1 cellular context compared by ENCODE assay signal in the genomic region with DNA sequence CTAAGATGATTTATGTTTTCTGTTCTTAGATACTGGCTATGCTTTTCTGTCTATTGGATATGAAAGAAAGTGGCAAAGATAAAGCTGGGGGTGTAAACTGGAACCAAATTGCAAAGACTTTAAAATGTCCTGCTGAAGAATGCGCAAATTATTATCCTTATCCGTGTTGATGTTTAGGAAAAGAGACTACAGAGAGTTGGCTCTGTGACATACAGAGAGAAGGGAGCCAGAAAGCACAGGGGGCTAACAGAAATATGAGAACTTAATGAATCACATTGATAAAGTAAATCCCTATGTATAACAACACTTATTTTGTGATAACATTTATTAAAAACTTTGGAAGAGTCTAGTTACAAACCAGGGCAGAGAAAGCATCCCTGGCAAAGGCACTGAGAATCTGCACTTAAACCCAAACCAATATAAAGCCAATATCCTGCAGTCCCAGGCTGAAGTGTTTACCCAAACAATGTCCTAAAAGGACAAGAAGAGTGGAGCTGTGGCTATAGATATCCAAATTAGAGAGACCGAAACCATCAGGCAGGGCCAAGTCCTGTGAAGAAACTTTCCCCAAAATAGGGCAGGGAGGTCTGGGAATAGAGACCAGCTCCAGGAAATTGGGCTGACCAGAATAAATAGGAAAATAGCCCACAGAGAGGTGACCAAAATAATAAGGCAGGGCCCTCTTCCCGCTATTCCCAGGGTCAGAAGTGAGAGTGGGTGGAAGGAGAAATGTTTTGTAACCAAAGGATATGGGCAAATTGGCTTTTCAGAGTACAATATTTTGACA.
TF ChIP-seq lines count a peak whose summit lies in the region.

No MANE protein-coding gene starts in this region.

TF ChIP-seq in GM23338, 12 proteins besides CTCF, POLR2A, EP300 and RAD21 (continued from another document):
- TF ChIP-seq, protein P1, sequence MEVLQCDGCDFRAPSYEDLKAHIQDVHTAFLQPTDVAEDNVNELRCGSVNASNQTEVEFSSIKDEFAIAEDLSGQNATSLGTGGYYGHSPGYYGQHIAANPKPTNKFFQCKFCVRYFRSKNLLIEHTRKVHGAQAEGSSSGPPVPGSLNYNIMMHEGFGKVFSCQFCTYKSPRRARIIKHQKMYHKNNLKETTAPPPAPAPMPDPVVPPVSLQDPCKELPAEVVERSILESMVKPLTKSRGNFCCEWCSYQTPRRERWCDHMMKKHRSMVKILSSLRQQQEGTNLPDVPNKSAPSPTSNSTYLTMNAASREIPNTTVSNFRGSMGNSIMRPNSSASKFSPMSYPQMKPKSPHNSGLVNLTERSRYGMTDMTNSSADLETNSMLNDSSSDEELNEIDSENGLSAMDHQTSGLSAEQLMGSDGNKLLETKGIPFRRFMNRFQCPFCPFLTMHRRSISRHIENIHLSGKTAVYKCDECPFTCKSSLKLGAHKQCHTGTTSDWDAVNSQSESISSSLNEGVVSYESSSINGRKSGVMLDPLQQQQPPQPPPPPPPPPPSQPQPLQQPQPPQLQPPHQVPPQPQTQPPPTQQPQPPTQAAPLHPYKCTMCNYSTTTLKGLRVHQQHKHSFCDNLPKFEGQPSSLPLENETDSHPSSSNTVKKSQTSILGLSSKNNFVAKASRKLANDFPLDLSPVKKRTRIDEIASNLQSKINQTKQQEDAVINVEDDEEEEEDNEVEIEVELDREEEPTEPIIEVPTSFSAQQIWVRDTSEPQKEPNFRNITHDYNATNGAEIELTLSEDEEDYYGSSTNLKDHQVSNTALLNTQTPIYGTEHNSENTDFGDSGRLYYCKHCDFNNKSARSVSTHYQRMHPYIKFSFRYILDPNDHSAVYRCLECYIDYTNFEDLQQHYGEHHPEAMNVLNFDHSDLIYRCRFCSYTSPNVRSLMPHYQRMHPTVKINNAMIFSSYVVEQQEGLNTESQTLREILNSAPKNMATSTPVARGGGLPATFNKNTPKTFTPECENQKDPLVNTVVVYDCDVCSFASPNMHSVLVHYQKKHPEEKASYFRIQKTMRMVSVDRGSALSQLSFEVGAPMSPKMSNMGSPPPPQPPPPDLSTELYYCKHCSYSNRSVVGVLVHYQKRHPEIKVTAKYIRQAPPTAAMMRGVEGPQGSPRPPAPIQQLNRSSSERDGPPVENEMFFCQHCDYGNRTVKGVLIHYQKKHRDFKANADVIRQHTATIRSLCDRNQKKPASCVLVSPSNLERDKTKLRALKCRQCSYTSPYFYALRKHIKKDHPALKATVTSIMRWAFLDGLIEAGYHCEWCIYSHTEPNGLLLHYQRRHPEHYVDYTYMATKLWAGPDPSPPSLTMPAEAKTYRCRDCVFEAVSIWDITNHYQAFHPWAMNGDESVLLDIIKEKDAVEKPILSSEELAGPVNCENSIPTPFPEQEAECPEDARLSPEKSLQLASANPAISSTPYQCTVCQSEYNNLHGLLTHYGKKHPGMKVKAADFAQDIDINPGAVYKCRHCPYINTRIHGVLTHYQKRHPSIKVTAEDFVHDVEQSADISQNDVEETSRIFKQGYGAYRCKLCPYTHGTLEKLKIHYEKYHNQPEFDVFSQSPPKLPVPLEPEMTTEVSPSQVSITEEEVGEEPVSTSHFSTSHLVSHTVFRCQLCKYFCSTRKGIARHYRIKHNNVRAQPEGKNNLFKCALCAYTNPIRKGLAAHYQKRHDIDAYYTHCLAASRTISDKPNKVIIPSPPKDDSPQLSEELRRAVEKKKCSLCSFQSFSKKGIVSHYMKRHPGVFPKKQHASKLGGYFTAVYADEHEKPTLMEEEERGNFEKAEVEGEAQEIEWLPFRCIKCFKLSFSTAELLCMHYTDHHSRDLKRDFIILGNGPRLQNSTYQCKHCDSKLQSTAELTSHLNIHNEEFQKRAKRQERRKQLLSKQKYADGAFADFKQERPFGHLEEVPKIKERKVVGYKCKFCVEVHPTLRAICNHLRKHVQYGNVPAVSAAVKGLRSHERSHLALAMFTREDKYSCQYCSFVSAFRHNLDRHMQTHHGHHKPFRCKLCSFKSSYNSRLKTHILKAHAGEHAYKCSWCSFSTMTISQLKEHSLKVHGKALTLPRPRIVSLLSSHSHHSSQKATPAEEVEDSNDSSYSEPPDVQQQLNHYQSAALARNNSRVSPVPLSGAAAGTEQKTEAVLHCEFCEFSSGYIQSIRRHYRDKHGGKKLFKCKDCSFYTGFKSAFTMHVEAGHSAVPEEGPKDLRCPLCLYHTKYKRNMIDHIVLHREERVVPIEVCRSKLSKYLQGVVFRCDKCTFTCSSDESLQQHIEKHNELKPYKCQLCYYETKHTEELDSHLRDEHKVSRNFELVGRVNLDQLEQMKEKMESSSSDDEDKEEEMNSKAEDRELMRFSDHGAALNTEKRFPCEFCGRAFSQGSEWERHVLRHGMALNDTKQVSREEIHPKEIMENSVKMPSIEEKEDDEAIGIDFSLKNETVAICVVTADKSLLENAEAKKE (CRISPR knock-in tag; IDR thresholded peaks at IDR 0.05), result no peak
